8 cellular contexts compared by ENCODE assay signal in genomic region chr4:139279723-139280620, GRCh38. TPM values are rescaled to one million over a fixed set of nuclear protein-coding genes. Genes with fewer than 3 reads are reported as not detected.
DNase-seq lines count a peak whose midpoint lies in the region; ATAC-seq lines count a peak whose summit lies in the region.

Gene MGARP, minus strand, starts transcription at chr4:139280225. Its CDS starts 67 bp downstream, at chr4:139280158.

- H3K27me3 ChIP-seq in right cardiac atrium (ENCODE audit: control insufficient read depth, insufficient read depth) (no peaks in the 10 kb centered on the region), rectal smooth muscle tissue (ENCODE audit: control insufficient read depth, insufficient read depth, low read length) (no peaks in the 10 kb centered on the region)

- peak within 1 kb of the TSS; percentile 71 for H3K4me3 Mint-ChIP-seq in activated naive CD8-positive, alpha-beta T cell treated with anti-CD3 and anti-CD28 coated beads, Interleukin-2, amount 50 U/mL, for 24 hours

- H3K36me3 Mint-ChIP-seq in activated naive CD8-positive, alpha-beta T cell treated with anti-CD3 and anti-CD28 coated beads, Interleukin-2, amount 50 U/mL, for 24 hours (ENCODE audit: low read depth): peaks cover 4% of the 10 kb centered on the region

- peak; percentile 87 for ATAC-seq in activated naive CD8-positive, alpha-beta T cell treated with anti-CD3 and anti-CD28 coated beads, Interleukin-2, amount 50 U/mL, for 24 hours
- ATAC-seq in right cardiac atrium (peak; percentile 79 to 83), HG02763 (IDR thresholded peaks at IDR 0.05; ENCODE audit: unreplicated experiment) (no peak), GM18870 (IDR thresholded peaks at IDR 0.05; ENCODE audit: unreplicated experiment) (no peak)

- H3K9me3 Mint-ChIP-seq in activated naive CD8-positive, alpha-beta T cell treated with anti-CD3 and anti-CD28 coated beads, Interleukin-2, amount 50 U/mL, for 24 hours: peaks cover 5% of the 10 kb centered on the region

- H3K4me1 ChIP-seq in right cardiac atrium (ENCODE audit: control insufficient read depth, insufficient read depth, low read length): no peaks in the 10 kb centered on the region
- no peaks in the 10 kb centered on the region for H3K4me1 ChIP-seq in rectal smooth muscle tissue (ENCODE audit: control insufficient read depth, insufficient read depth, low read length)

- 4% methylated on average over 52 of the region's 52 CpGs for WGBS in right cardiac atrium

- no peaks in the 10 kb centered on the region for H3K9me3 ChIP-seq in right cardiac atrium (ENCODE audit: control insufficient read depth, low read length)

- peaks cover 17% of the 10 kb centered on the region for H3K4me1 Mint-ChIP-seq in activated naive CD8-positive, alpha-beta T cell treated with anti-CD3 and anti-CD28 coated beads, Interleukin-2, amount 50 U/mL, for 24 hours

- H3K4me3 ChIP-seq in right cardiac atrium (ENCODE audit: low read length): peak within 1 kb of the TSS; percentile 58
- H3K4me3 ChIP-seq in rectal smooth muscle tissue (ENCODE audit: low read length): peak within 1 kb of the TSS; percentile 60

- H3K27ac Mint-ChIP-seq in activated naive CD8-positive, alpha-beta T cell treated with anti-CD3 and anti-CD28 coated beads, Interleukin-2, amount 50 U/mL, for 24 hours: no peak within 1 kb of the TSS

- DNase-seq in EL (peak; percentile 48), NCI-H1092 treated with DMSO at 0.1 percent for 48 hours (lab: John Stamatoyannopoulos, UW) (peak; percentile 16), right cardiac atrium (peak; percentile 34 to 60 (median 57)), middle frontal gyrus (ENCODE audit: extremely low spot score, low spot score) (no peak)
- DNase-seq in activated naive CD8-positive, alpha-beta T cell treated with anti-CD3 and anti-CD28 coated beads, Interleukin-2, amount 50 U/mL, for 24 hours: peak; percentile 44

- no peaks in the 10 kb centered on the region for H3K36me3 ChIP-seq in rectal smooth muscle tissue (ENCODE audit: control insufficient read depth, insufficient read depth, low read length)

- no peak within 1 kb of the TSS for H3K27ac ChIP-seq in right cardiac atrium (ENCODE audit: low read length)
- H3K27ac ChIP-seq in rectal smooth muscle tissue (ENCODE audit: low read depth, low read length): no peak within 1 kb of the TSS

- no peak within 1 kb of the TSS for H3K9ac ChIP-seq in rectal smooth muscle tissue (ENCODE audit: low read length)

- intact Hi-C loops in right cardiac atrium (cut with DNase I): no loop called here

- H3K27me3 Mint-ChIP-seq in activated naive CD8-positive, alpha-beta T cell treated with anti-CD3 and anti-CD28 coated beads, Interleukin-2, amount 50 U/mL, for 24 hours: peaks cover 49% of the 10 kb centered on the region

RNA-seq across cellular contexts. Expression of gene MGARP, which starts in this region (rescaled TPM):
- total RNA-seq in right cardiac atrium: 1 to 10 TPM; 1.3 to 3.3 (median 1.8) TPM
- polyA plus RNA-seq in right cardiac atrium: 7.1 TPM

Comparison
In these comparisons a context has a peak if more than half of its experiments do, and no peak if none do; other contexts are left out.
1. ATAC-seq: peak in activated naive CD8-positive, alpha-beta T cell treated with anti-CD3 and anti-CD28 coated beads, Interleukin-2, amount 50 U/mL, for 24 hours (single experiment) and right cardiac atrium (2 of 2); none in HG02763 (single experiment) and GM18870 (single experiment).